26 cellular contexts compared by ENCODE assay signal in genomic region chr2:204036706-204037105, GRCh38.
"Had no signal": no experiment of that assay in that cellular context is flagged by ENCODE, and none has a peak within 500 bp of the region (broad histone marks: within the 10 kb centered on the region; RNA-seq: fewer than 3 reads in every experiment).

No MANE protein-coding gene starts in this region.

- ATAC-seq: Right ventricle myocardium inferior, SK-N-SH treated with all-trans-retinoic acid at 6 μM for 48 hours had no signal

- H3K27ac ChIP-seq: HL-60, PC-9, Peyer's patch, SJCRH30 had no signal

- H3K4me3 ChIP-seq: MG63, PC-9, Peyer's patch, SJCRH30 had no signal

- DNase-seq: Karpas-422; KBM-7; MG63; NCI-H1092 treated with DMSO at 0.1 percent for 48 hours; NCI-H1436; NCI-H187; NCI-H2029; NCI-H2081 treated with DMSO at 0.1 percent for 48 hours; NCI-H2171; NCI-H226; NCI-H446; NCI-H510A; NCI-H524 treated with DMSO at 0.1 percent for 48 hours; NCI-H69; NCI-H774; NK-92 treated with Interleukin-12 subunit alpha and Interleukin-12 subunit beta, amount 100 ng/mL, for 24 hours; OCI-M1; PC-9; Peyer's patch; SHP77 treated with DMSO at 0.1 percent for 48 hours; T-helper 1 cell had no signal

- H2AFZ ChIP-seq: PC-9 had no signal

- H3K36me3 ChIP-seq: MG63, Peyer's patch, SJCRH30 had no signal

- FAIRE-seq: HTR-8/SVneo had no signal

- H3K4me2 ChIP-seq: PC-9 had no signal

- H3K4me1 ChIP-seq: Peyer's patch, SJCRH30 had no signal

- H3K9me3 ChIP-seq: MG63, Peyer's patch, SJCRH30 had no signal

- H3K27me3 ChIP-seq: Peyer's patch, SJCRH30 had no signal
